Comparison of ENCODE assay signal across 1 cellular context in genomic region chr17:10193632-10194031, GRCh38.
TF ChIP-seq lines count a peak whose summit lies in the region.

No MANE protein-coding gene starts in this region.

TF ChIP-seq in HEK293, 187 proteins besides CTCF, POLR2A, EP300 and RAD21 (continued from another document):
- TF ChIP-seq PRDM10 (tag by site-specific recombination; IDR thresholded peaks at IDR 0.05) = no peak
- TF ChIP-seq ZNF266 (tag by site-specific recombination; IDR thresholded peaks at IDR 0.05; ENCODE audit: low read depth) = no peak
- TF ChIP-seq ZNF132 (tag by site-specific recombination; IDR thresholded peaks at IDR 0.05; ENCODE audit: borderline replicate concordance) = no peak
- peak; percentile 90 for TF ChIP-seq SETDB1 (IDR thresholded peaks at IDR 0.05; ENCODE audit: insufficient read length, low read length)
- no peak for TF ChIP-seq GFI1B (tag by site-specific recombination; IDR thresholded peaks at IDR 0.05)
- peak; percentile 78; the same call in 1 of the 2 replicates for TF ChIP-seq TRIM28 (IDR thresholded peaks at IDR 0.05; ENCODE audit: borderline replicate concordance, low read length)
- no peak for TF ChIP-seq AEBP2 (tag by site-specific recombination; IDR thresholded peaks at IDR 0.05; ENCODE audit: borderline replicate concordance)
- TF ChIP-seq ELK4 (IDR thresholded peaks at IDR 0.05; ENCODE audit: borderline replicate concordance, low read depth, low read length) = no peak
- no peak for TF ChIP-seq ZNF629 (tag by site-specific recombination; IDR thresholded peaks at IDR 0.05)
